24 cellular contexts compared by ENCODE assay signal in the genomic region with DNA sequence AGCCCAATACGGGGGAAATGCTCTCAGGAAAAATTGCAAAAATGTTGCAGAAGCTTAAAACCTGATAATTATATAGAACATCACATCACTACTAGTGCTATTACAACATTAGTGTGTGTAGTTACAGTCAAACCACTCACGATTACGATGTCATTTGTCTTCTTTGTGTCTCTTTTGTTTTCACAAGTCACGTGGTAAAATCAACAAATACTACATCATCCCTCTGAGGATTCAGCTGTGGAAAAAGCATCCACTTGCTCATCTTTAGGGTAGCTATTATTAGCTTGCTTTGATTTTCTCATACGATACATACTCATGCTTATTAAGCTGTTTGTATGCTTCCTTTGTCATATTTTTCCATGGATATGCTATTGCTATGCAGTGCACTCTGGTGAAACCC.
"Had no signal": no experiment of that assay in that cellular context is flagged by ENCODE, and none has a peak within 500 bp of the region (broad histone marks: within the 10 kb centered on the region; RNA-seq: fewer than 3 reads in every experiment).

No MANE protein-coding gene starts in this region.

- H3K27ac ChIP-seq: colonic mucosa, esophagus muscularis mucosa, right atrium auricular region had no signal

- H3K36me3 ChIP-seq: colonic mucosa, esophagus muscularis mucosa, right atrium auricular region had no signal

- ATAC-seq: activated CD8-positive, alpha-beta T cell treated with anti-CD3 and anti-CD28 coated beads, Interleukin-2, amount 10 ng/mL, durations not matched to agents 7 days and 5 days; left ventricle myocardium superior; natural killer cell treated with Interleukin-12 subunit alpha and Interleukin-12 subunit beta and Interleukin-15 and Interleukin-18, amount 100 ng/mL, for 72 hours; stimulated activated naive CD8-positive, alpha-beta T cell treated with anti-CD3 and anti-CD28 coated beads, Interleukin-15, Interleukin-2, amounts not matched to agents 100 U/mL and 50 U/mL, for 24 hours had no signal

- H3K4me1 Mint-ChIP-seq: activated B cell treated with CpG ODN at 0.5 μM for 24 hours, memory B cell had no signal

- H3K4me3 Mint-ChIP-seq: activated B cell treated with CpG ODN at 0.5 μM for 24 hours; activated CD8-positive, alpha-beta T cell treated with anti-CD3 and anti-CD28 coated beads, Interleukin-2, amount 10 ng/mL, durations not matched to agents 7 days and 5 days; activated naive CD8-positive, alpha-beta T cell; brain; memory B cell; natural killer cell treated with Interleukin-12 subunit alpha and Interleukin-12 subunit beta and Interleukin-15 and Interleukin-18, amount 100 ng/mL, for 72 hours had no signal

- H3K4me1 ChIP-seq: colonic mucosa had no signal

- H3K4me3 ChIP-seq: colonic mucosa, esophagus muscularis mucosa, right atrium auricular region, smooth muscle cell had no signal

- H3K27me3 Mint-ChIP-seq: brain had no signal

- DNase-seq: activated B cell treated with CpG ODN at 0.5 μM for 24 hours; activated CD4-positive, alpha-beta T cell treated with anti-CD3 and anti-CD28 coated beads for 48 hours; activated CD8-positive, alpha-beta memory T cell treated with anti-CD3 and anti-CD28 coated beads, Interleukin-2, amount 50 U/mL, for 4 hours; activated CD8-positive, alpha-beta T cell treated with anti-CD3 and anti-CD28 coated beads, Interleukin-2, amount 10 ng/mL, durations not matched to agents 7 days and 5 days; activated gamma-delta T cell treated with Interleukin-2 at 50 U/mL for 16 hours; amniotic stem cell; central memory CD4-positive, alpha-beta T cell; colonic mucosa; foreskin fibroblast; glutamatergic neuron; hypothalamus; left ventricle myocardium superior; nucleus accumbens; stimulated activated CD4-positive, alpha-beta T cell treated with anti-CD3 and anti-CD28 coated beads, Interleukin-4, amount 100 ng/mL, for 4 hours; stimulated activated naive CD8-positive, alpha-beta T cell treated with anti-CD3 and anti-CD28 coated beads, Interleukin-15, Interleukin-2, amounts not matched to agents 100 U/mL and 50 U/mL, for 24 hours; trophoblast cell had no signal

- H3K27me3 ChIP-seq: colonic mucosa, esophagus muscularis mucosa, right atrium auricular region had no signal

- H3K9me3 ChIP-seq: colonic mucosa, esophagus muscularis mucosa, right atrium auricular region had no signal

- H3K4me2 ChIP-seq: smooth muscle cell had no signal

- H3K27ac Mint-ChIP-seq: activated B cell treated with CpG ODN at 0.5 μM for 24 hours; activated CD8-positive, alpha-beta T cell treated with anti-CD3 and anti-CD28 coated beads, Interleukin-2, amount 10 ng/mL, durations not matched to agents 7 days and 5 days; activated naive CD8-positive, alpha-beta T cell; memory B cell; natural killer cell treated with Interleukin-12 subunit alpha and Interleukin-12 subunit beta and Interleukin-15 and Interleukin-18, amount 100 ng/mL, for 72 hours; progenitor cell of endocrine pancreas had no signal

- H3K9me3 Mint-ChIP-seq: activated B cell treated with CpG ODN at 0.5 μM for 24 hours had no signal
